1 cellular context compared by ENCODE assay signal in the genomic region with DNA sequence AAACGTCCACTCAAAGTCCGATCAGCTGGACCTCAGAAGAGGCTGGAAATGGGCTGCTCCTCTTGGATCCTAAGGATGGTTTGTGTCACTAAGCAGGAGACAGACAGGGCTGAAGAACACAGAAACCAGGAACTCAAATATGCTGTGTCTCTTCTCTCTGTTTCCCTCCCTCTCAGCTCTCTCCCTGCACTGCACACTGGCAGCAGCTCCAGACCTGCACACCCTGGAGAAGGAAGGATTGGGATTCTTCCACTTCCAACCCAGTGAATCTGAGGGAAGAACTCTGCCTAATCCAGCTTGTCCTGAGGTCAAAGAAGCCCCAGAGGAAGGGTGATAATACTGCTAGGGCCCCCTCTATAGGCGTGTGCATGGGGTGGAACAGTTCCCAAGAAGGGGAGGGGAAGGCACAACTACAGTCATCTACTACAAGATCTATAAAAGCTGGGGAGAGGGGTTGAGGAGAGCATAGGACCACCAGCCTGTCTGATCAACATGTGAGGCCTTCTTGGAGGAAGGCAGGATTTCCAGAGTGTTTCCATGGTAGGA.
TF ChIP-seq lines count a peak whose summit lies in the region.

No MANE protein-coding gene starts in this region.

TF ChIP-seq in SK-N-SH, 30 proteins besides CTCF, POLR2A, EP300 and RAD21 (continued from another document):
- TF ChIP-seq, protein P1, sequence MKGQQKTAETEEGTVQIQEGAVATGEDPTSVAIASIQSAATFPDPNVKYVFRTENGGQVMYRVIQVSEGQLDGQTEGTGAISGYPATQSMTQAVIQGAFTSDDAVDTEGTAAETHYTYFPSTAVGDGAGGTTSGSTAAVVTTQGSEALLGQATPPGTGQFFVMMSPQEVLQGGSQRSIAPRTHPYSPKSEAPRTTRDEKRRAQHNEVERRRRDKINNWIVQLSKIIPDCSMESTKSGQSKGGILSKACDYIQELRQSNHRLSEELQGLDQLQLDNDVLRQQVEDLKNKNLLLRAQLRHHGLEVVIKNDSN (IDR thresholded peaks at IDR 0.05; ENCODE audit: borderline replicate concordance, low read depth): no peak
- TF ChIP-seq MXI1 (IDR thresholded peaks at IDR 0.05; ENCODE audit: low read depth, low read length) (no peak), RCOR1 (IDR thresholded peaks at IDR 0.05; ENCODE audit: low read length) (no peak)
- TF ChIP-seq, protein P2, sequence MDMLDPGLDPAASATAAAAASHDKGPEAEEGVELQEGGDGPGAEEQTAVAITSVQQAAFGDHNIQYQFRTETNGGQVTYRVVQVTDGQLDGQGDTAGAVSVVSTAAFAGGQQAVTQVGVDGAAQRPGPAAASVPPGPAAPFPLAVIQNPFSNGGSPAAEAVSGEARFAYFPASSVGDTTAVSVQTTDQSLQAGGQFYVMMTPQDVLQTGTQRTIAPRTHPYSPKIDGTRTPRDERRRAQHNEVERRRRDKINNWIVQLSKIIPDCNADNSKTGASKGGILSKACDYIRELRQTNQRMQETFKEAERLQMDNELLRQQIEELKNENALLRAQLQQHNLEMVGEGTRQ (IDR thresholded peaks at IDR 0.05; ENCODE audit: borderline replicate concordance, low read depth, low read length): no peak
- TF ChIP-seq, protein P3, sequence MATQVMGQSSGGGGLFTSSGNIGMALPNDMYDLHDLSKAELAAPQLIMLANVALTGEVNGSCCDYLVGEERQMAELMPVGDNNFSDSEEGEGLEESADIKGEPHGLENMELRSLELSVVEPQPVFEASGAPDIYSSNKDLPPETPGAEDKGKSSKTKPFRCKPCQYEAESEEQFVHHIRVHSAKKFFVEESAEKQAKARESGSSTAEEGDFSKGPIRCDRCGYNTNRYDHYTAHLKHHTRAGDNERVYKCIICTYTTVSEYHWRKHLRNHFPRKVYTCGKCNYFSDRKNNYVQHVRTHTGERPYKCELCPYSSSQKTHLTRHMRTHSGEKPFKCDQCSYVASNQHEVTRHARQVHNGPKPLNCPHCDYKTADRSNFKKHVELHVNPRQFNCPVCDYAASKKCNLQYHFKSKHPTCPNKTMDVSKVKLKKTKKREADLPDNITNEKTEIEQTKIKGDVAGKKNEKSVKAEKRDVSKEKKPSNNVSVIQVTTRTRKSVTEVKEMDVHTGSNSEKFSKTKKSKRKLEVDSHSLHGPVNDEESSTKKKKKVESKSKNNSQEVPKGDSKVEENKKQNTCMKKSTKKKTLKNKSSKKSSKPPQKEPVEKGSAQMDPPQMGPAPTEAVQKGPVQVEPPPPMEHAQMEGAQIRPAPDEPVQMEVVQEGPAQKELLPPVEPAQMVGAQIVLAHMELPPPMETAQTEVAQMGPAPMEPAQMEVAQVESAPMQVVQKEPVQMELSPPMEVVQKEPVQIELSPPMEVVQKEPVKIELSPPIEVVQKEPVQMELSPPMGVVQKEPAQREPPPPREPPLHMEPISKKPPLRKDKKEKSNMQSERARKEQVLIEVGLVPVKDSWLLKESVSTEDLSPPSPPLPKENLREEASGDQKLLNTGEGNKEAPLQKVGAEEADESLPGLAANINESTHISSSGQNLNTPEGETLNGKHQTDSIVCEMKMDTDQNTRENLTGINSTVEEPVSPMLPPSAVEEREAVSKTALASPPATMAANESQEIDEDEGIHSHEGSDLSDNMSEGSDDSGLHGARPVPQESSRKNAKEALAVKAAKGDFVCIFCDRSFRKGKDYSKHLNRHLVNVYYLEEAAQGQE (IDR thresholded peaks at IDR 0.05; ENCODE audit: low read depth, low read length): no peak
